ENCODE assay signal across 28 cellular contexts in genomic region chr3:62046326-62046725, GRCh38.
DNase-seq lines count a peak whose midpoint lies in the region; ATAC-seq, FAIRE-seq and TF ChIP-seq lines count a peak whose summit lies in the region.
"Had no signal": no experiment of that assay in that cellular context is flagged by ENCODE, and none has a peak within 500 bp of the region (broad histone marks: within the 10 kb centered on the region; RNA-seq: fewer than 3 reads in every experiment).

No MANE protein-coding gene starts in this region.

- no peak overlapping the region for H3K4me3 Mint-ChIP-seq in MCF 10A (ENCODE audit: unreplicated experiment)
- no peak overlapping the region for H3K4me3 Mint-ChIP-seq in astrocyte (ENCODE audit: unreplicated experiment)
- H3K4me3 Mint-ChIP-seq: activated B cell treated with CpG ODN at 0.5 μM for 24 hours; activated CD4-positive, alpha-beta memory T cell treated with anti-CD3 and anti-CD28 coated beads for 36 hours; IgD-negative memory B cell; T-helper 2 cell treated with Interferon-gamma antibody and Interleukin-4, amounts not matched to agents 5 μg/mL and 100 μg/mL, for 36 hours had no signal

- intact Hi-C loops in MCF 10A (cut with micrococcal nuclease) (no loop called here), mammary epithelial cell (cut with micrococcal nuclease) (no loop called here)

- H3K36me3 Mint-ChIP-seq in MCF 10A (ENCODE audit: insufficient read depth, unreplicated experiment) (no peaks in the 10 kb centered on the region), astrocyte (ENCODE audit: low read depth, unreplicated experiment) (no peaks in the 10 kb centered on the region)
- H3K36me3 Mint-ChIP-seq: activated CD4-positive, alpha-beta memory T cell treated with anti-CD3 and anti-CD28 coated beads for 36 hours had no signal

- POLR2A ChIA-PET in MCF 10A (lab: Yijun Ruan, JAX): no interaction called here

- BruUV-seq in MCF 10A (replicated peaks; lab: Mats Ljungman, UMichigan): no TSS peak
- BruUV-seq in mammary epithelial cell (replicated peaks; lab: Mats Ljungman, UMichigan): no TSS peak

- H4K20me1 ChIP-seq in mammary epithelial cell (ENCODE audit: insufficient read depth, low read length) (no peaks in the 10 kb centered on the region), astrocyte (ENCODE audit: insufficient read depth, low read length) (peaks cover 12% of the 10 kb centered on the region)

- CTCF ChIA-PET in MCF 10A (lab: Yijun Ruan, JAX): interaction anchor here (8.4 kb wide), 1 partner anchor 189 kb away, joined by 58 read pairs; no protein-coding TSS in a partner anchor
- CTCF ChIA-PET in mammary epithelial cell (lab: Charles Lee; ENCODE audit: low non-redundant PET): no interaction called here

- H3K79me2 ChIP-seq in mammary epithelial cell (ENCODE audit: insufficient read depth, low read length): no peaks in the 10 kb centered on the region
- H3K79me2 ChIP-seq in astrocyte (ENCODE audit: insufficient read depth, low read length): no peaks in the 10 kb centered on the region

- no peaks in the 10 kb centered on the region for H3K9me3 Mint-ChIP-seq in MCF 10A (ENCODE audit: unreplicated experiment)
- no peaks in the 10 kb centered on the region for H3K9me3 Mint-ChIP-seq in astrocyte (ENCODE audit: unreplicated experiment)
- H3K9me3 Mint-ChIP-seq: activated B cell treated with CpG ODN at 0.5 μM for 24 hours; activated CD4-positive, alpha-beta memory T cell treated with anti-CD3 and anti-CD28 coated beads for 36 hours; IgD-negative memory B cell; T-helper 2 cell treated with Interferon-gamma antibody and Interleukin-4, amounts not matched to agents 5 μg/mL and 100 μg/mL, for 36 hours had no signal

- H2AFZ ChIP-seq in mammary epithelial cell (ENCODE audit: low read depth, low read length) (no peak overlapping the region), astrocyte (ENCODE audit: low read depth, low read length) (no peak overlapping the region)

- H3K27me3 Mint-ChIP-seq in MCF 10A (ENCODE audit: insufficient read depth, unreplicated experiment): no peaks in the 10 kb centered on the region
- H3K27me3 Mint-ChIP-seq in astrocyte (ENCODE audit: low read depth, unreplicated experiment): no peaks in the 10 kb centered on the region
- H3K27me3 Mint-ChIP-seq: activated B cell treated with CpG ODN at 0.5 μM for 24 hours; activated CD4-positive, alpha-beta memory T cell treated with anti-CD3 and anti-CD28 coated beads for 36 hours; IgD-negative memory B cell had no signal

- dilution Hi-C loops in mammary epithelial cell (cut with HindIII; ENCODE audit: low sequenced_read_pairs): no loop called here

- H3K4me3 ChIP-seq in mammary epithelial cell (replicated peaks in 1 of 3; ENCODE audit: insufficient read depth in 1 of 3, low read depth in 2 of 3, low read length in 3 of 3): no peak overlapping the region
- no peak overlapping the region for H3K4me3 ChIP-seq in astrocyte (ENCODE audit: insufficient read depth, low read depth, low read length)

- no peak for FAIRE-seq in astrocyte (lab: Jason Lieb, UNC)

- H3K27ac ChIP-seq in mammary epithelial cell (ENCODE audit: insufficient read depth, low read depth, low read length) (no peak overlapping the region), astrocyte (ENCODE audit: low read depth, low read length) (no peak overlapping the region)
- H3K27ac ChIP-seq: RWPE1 had no signal

- DNase-seq in MCF 10A (ENCODE audit: unreplicated experiment): peak; percentile 32
- DNase-seq in mammary epithelial cell: no peak
- DNase-seq in astrocyte (ENCODE audit: low read depth): peak; percentile 56
- DNase-seq in fibroblast of the conjunctiva (ENCODE audit: low read depth): peak; percentile 8
- DNase-seq in NCI-H146 treated with DMSO at 0.1 percent for 48 hours (lab: John Stamatoyannopoulos, UW; ENCODE audit: unreplicated experiment): no peak
- no peak for DNase-seq in NCI-H345 (lab: John Stamatoyannopoulos, UW)
- DNase-seq: 8988T; activated B cell treated with CpG ODN at 0.5 μM for 24 hours; activated CD4-positive, alpha-beta memory T cell treated with anti-CD3 and anti-CD28 coated beads for 36 hours; activated gamma-delta T cell; activated T-cell treated with anti-CD3 and anti-CD28 coated beads for 4 hours; BE2C; central memory CD4-positive, alpha-beta T cell; DMS79; erythroblast; GOT3; MM.1S; NCI-H1417 treated with DMSO at 0.1 percent for 48 hours; NCI-H2171; NCI-H69; occipital lobe; stimulated activated CD4-positive, alpha-beta T cell treated with anti-CD3 and anti-CD28 coated beads, Interleukin-4, amount 100 ng/mL, for 24 hours; stimulated activated naive CD4-positive, alpha-beta T cell treated with Interleukin-2 at 50 U/mL for 16 hours had no signal

- no peak for ATAC-seq in GM21723 (IDR thresholded peaks at IDR 0.05; ENCODE audit: unreplicated experiment)
- ATAC-seq in HG02678 (IDR thresholded peaks at IDR 0.05; ENCODE audit: unreplicated experiment): no peak

- H3K27me3 ChIP-seq in mammary epithelial cell (ENCODE audit: insufficient read depth, low read length) (no peaks in the 10 kb centered on the region), astrocyte (ENCODE audit: insufficient read depth, low read length) (no peaks in the 10 kb centered on the region)
- H3K27me3 ChIP-seq: BE2C had no signal

- no peak for TF ChIP-seq CTCF in MCF 10A (IDR thresholded peaks at IDR 0.05; ENCODE audit: unreplicated experiment)
- no peak for TF ChIP-seq CTCF in mammary epithelial cell (conservative IDR thresholded peaks at IDR 0.05 in 1 of 2, IDR thresholded peaks at IDR 0.05 in 1 of 2; ENCODE audit: extremely low read depth in 1 of 2, insufficient read depth in 1 of 2, low read depth in 1 of 2, low read length in 2 of 2)
- no peak for TF ChIP-seq CTCF in astrocyte (IDR thresholded peaks at IDR 0.05; ENCODE audit: insufficient read depth, low read depth, low read length)

- H3K4me1 Mint-ChIP-seq in MCF 10A (ENCODE audit: insufficient read depth, unreplicated experiment) (peaks cover 8% of the 10 kb centered on the region), astrocyte (ENCODE audit: low read depth, unreplicated experiment) (peaks cover 18% of the 10 kb centered on the region)
- H3K4me1 Mint-ChIP-seq: activated B cell treated with CpG ODN at 0.5 μM for 24 hours had no signal

- in situ Hi-C loops in mammary epithelial cell (cut with MboI; ENCODE audit: low sequenced_read_pairs in 2 of 2): no loop called here

- H3K4me2 ChIP-seq in mammary epithelial cell (ENCODE audit: insufficient read depth, low read depth, low read length): no peak overlapping the region
- peak overlapping the region; percentile 6 for H3K4me2 ChIP-seq in astrocyte (ENCODE audit: low read length)

- H3K4me1 ChIP-seq in mammary epithelial cell (ENCODE audit: insufficient read depth, low read length): no peaks in the 10 kb centered on the region
- no peaks in the 10 kb centered on the region for H3K4me1 ChIP-seq in astrocyte (ENCODE audit: insufficient read depth, low read length)
- H3K4me1 ChIP-seq: BE2C had no signal

- no peaks in the 10 kb centered on the region for H3K36me3 ChIP-seq in mammary epithelial cell (ENCODE audit: insufficient read depth, low read length)
- no peaks in the 10 kb centered on the region for H3K36me3 ChIP-seq in astrocyte (ENCODE audit: insufficient read depth, low read length)
- H3K36me3 ChIP-seq: BE2C had no signal

- H3K27ac Mint-ChIP-seq in MCF 10A (ENCODE audit: low read depth, unreplicated experiment) (no peak overlapping the region), astrocyte (ENCODE audit: unreplicated experiment) (no peak overlapping the region)
- H3K27ac Mint-ChIP-seq: activated B cell treated with CpG ODN at 0.5 μM for 24 hours; activated CD4-positive, alpha-beta memory T cell treated with anti-CD3 and anti-CD28 coated beads for 36 hours; IgD-negative memory B cell; T-helper 2 cell treated with Interferon-gamma antibody and Interleukin-4, amounts not matched to agents 5 μg/mL and 100 μg/mL, for 36 hours had no signal

- H3K9ac ChIP-seq in mammary epithelial cell (ENCODE audit: insufficient read depth, low read length) (no peak overlapping the region), astrocyte (ENCODE audit: low read length) (no peak overlapping the region)

- H3K9me3 ChIP-seq in mammary epithelial cell (replicated peaks; ENCODE audit: insufficient read depth, low read length) (no peaks in the 10 kb centered on the region), astrocyte (ENCODE audit: insufficient read depth, low read depth, low read length) (no peaks in the 10 kb centered on the region)
- H3K9me3 ChIP-seq: BE2C had no signal

Comparison
In these comparisons a context has a peak if more than half of its experiments do, and no peak if none do; other contexts are left out.
1. DNase-seq: peak in MCF 10A (single experiment), astrocyte (single experiment) and fibroblast of the conjunctiva (single experiment); none in mammary epithelial cell (single experiment), NCI-H146 treated with DMSO at 0.1 percent for 48 hours (single experiment) and NCI-H345 (single experiment).